ENCODE assay signal across 8 cellular contexts in genomic region chr9:22009563-22009867, GRCh38. TPM values are rescaled to one million over a fixed set of nuclear protein-coding genes. Genes with fewer than 3 reads are reported as not detected.
A peak's percentile ranks its signal among the peaks of the same experiment; 100 is the strongest.
DNase-seq lines count a peak whose midpoint lies in the region; ATAC-seq lines count a peak whose summit lies in the region.

No MANE protein-coding gene starts in this region.

- no peaks in the 10 kb centered on the region for H3K36me3 Mint-ChIP-seq in activated naive CD8-positive, alpha-beta T cell

- ATAC-seq in HG02885 (IDR thresholded peaks at IDR 0.05; ENCODE audit: poor library complexity, unreplicated experiment) = peak; percentile 36

- peak overlapping the region; percentile 79 for H3K9ac ChIP-seq in mesenchymal stem cell (ENCODE audit: low read length)

- H3K4me1 ChIP-seq in mesenchymal stem cell (ENCODE audit: control insufficient read depth, insufficient read depth, low read depth, low read length) = peaks cover 13% of the 10 kb centered on the region

- H3K4me1 Mint-ChIP-seq in activated naive CD8-positive, alpha-beta T cell (ENCODE audit: low read depth) = peaks cover 22% of the 10 kb centered on the region

- no peak overlapping the region for H2AFZ ChIP-seq in mesenchymal stem cell (ENCODE audit: low read depth, low read length)

- peak; percentile 68 for DNase-seq in SIG-M5 treated with dmso at 0.1 percent for 504 hours (lab: John Stamatoyannopoulos, UW; ENCODE audit: unreplicated experiment)
- no peak for DNase-seq in SIG-M5 (lab: John Stamatoyannopoulos, UW)
- DNase-seq in mesenchymal stem cell = no peak
- no peak for DNase-seq in nucleus accumbens (lab: John Stamatoyannopoulos, UW)
- no peak for DNase-seq in NCI-H82 treated with DMSO at 0.1 percent for 48 hours (lab: John Stamatoyannopoulos, UW; ENCODE audit: unreplicated experiment)
- no peak for DNase-seq in islet precursor cell

- H2BK12ac ChIP-seq in mesenchymal stem cell (ENCODE audit: low read length in 2 of 2) = no peak overlapping the region

- no peak overlapping the region for H3K14ac ChIP-seq in mesenchymal stem cell (ENCODE audit: low read length in 2 of 2)

- no peak overlapping the region for H2BK120ac ChIP-seq in mesenchymal stem cell (ENCODE audit: low read depth, low read length)

- H4K8ac ChIP-seq in mesenchymal stem cell (ENCODE audit: low read length) = peak overlapping the region; percentile 36

- no peak overlapping the region for H3K27ac Mint-ChIP-seq in activated naive CD8-positive, alpha-beta T cell

- no peak overlapping the region for H4K91ac ChIP-seq in mesenchymal stem cell (ENCODE audit: low read length)

- no peak overlapping the region for H3K18ac ChIP-seq in mesenchymal stem cell (ENCODE audit: low read depth in 1 of 2, low read length in 2 of 2)

- H3K4ac ChIP-seq in mesenchymal stem cell (ENCODE audit: low read depth in 1 of 2, low read length in 2 of 2) = no peak overlapping the region

- H3K4me3 ChIP-seq in mesenchymal stem cell (ENCODE audit: insufficient read depth in 1 of 2, low read depth in 1 of 2, low read length in 2 of 2) = peak overlapping the region; percentile 41 to 93

- peak overlapping the region; percentile 74 for H3K4me3 Mint-ChIP-seq in activated naive CD8-positive, alpha-beta T cell

- H3K79me1 ChIP-seq in mesenchymal stem cell (replicated peaks; ENCODE audit: low read length, poor library complexity, severe bottlenecking) = peaks cover 23% of the 10 kb centered on the region

- no peak overlapping the region for H2AK5ac ChIP-seq in mesenchymal stem cell (ENCODE audit: low read length, severe bottlenecking)

- no peak overlapping the region for H3K23ac ChIP-seq in mesenchymal stem cell (ENCODE audit: low read length in 2 of 2)

- no peaks in the 10 kb centered on the region for H3K9me3 Mint-ChIP-seq in activated naive CD8-positive, alpha-beta T cell (ENCODE audit: low read depth)

- H3K27me3 ChIP-seq in mesenchymal stem cell (ENCODE audit: control insufficient read depth in 1 of 2, insufficient read depth in 1 of 2, low read length in 2 of 2) = no peaks in the 10 kb centered on the region

- no peak overlapping the region for H2BK5ac ChIP-seq in mesenchymal stem cell (ENCODE audit: low read depth, low read length, poor library complexity, severe bottlenecking)

- H3K27ac ChIP-seq in mesenchymal stem cell (ENCODE audit: low read length, poor library complexity, severe bottlenecking) = peak overlapping the region; percentile 49

- peaks cover 18 to 19% of the 10 kb centered on the region in 2 experiments for H3K36me3 ChIP-seq in mesenchymal stem cell (ENCODE audit: control insufficient read depth in 1 of 2, insufficient read depth in 2 of 2, low read depth in 1 of 2, low read length in 2 of 2)

- no peaks in the 10 kb centered on the region for H3K9me3 ChIP-seq in mesenchymal stem cell (ENCODE audit: control insufficient read depth, low read length)

- H3K27me3 Mint-ChIP-seq in activated naive CD8-positive, alpha-beta T cell = peaks cover 37% of the 10 kb centered on the region

- H3K4me2 ChIP-seq in mesenchymal stem cell (ENCODE audit: low read length, poor library complexity, severe bottlenecking) = peak overlapping the region; percentile 92

- 3% methylated on average over 3 of the region's 5 CpGs for WGBS in mesenchymal stem cell

- no peak overlapping the region for H2BK15ac ChIP-seq in mesenchymal stem cell (ENCODE audit: low read depth, poor library complexity, severe bottlenecking)

RNA-seq across cellular contexts. Expression of gene CDKN2B, which starts 0.4 kb away (rescaled TPM):
- polyA plus RNA-seq in mesenchymal stem cell (2013, experiment 1 of 2) = 36.2 TPM
- polyA plus RNA-seq in mesenchymal stem cell (2013, experiment 2 of 2) = 34.9 TPM

RNA-seq across cellular contexts. Expression of gene CDKN2B-AS1, which starts 14.9 kb away (rescaled TPM):
- 1.4 TPM for polyA plus RNA-seq in mesenchymal stem cell (2013, experiment 1 of 2)
- 1.9 TPM for polyA plus RNA-seq in mesenchymal stem cell (2013, experiment 2 of 2)

RNA-seq across cellular contexts. Expression of gene CDKN2A, which starts 15.3 kb away (rescaled TPM):
- polyA plus RNA-seq in mesenchymal stem cell (2013, experiment 1 of 2) = 82.9 TPM
- 83.8 TPM for polyA plus RNA-seq in mesenchymal stem cell (2013, experiment 2 of 2)
